Comparison of ENCODE assay signal across 9 cellular contexts in the genomic region with DNA sequence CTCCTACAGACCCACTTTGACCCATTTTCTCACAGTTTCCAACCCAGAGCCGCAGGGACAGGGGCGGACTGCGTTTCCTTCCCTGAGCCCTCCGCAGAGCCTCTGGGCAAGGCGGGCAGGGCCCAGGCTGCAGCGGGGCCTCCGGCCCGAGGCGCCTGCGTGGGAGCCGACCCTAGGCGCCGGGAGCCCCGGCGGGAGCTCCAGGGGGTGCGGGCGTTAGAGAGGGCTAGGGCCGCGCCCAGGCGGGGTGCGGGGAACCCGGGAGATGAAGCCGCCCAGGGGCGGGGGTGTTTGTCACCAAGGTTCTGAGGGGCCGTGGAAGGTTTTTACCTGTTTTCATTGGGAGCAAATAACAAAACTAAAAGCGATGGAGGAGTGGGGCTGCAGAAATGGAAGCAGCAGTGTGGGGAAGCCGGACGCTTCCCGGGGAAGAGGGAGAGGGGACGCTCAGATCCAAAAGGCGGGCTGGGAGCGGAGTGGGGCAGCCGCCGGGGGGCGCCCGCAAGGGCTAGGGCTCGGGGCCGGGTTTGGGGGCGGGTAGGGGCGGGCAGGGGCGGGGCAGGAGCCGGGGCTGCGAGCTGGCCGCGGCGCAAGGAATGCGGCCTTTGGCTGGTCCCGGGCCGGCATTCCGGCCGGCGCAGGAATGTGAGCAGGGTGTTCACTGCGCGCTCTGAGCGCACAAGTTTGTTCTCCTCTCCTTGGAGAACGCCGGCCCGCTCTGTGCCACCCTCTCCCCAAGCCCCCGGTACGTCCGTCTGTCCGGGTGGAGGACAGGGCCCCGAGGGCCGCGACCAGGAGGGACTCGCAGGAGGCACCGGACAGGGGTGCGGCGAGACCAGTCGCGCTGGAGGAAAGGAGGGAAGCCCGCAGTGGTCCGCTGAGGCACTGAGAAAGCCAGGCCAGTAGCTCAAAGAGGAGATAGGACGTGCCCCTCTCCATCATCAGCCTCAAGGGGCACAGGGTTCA.
A peak's percentile ranks its signal among the peaks of the same experiment; 100 is the strongest.
DNase-seq lines count a peak whose midpoint lies in the region; ATAC-seq and TF ChIP-seq lines count a peak whose summit lies in the region.
"Had no signal": no experiment of that assay in that cellular context is flagged by ENCODE, and none has a peak within 500 bp of the region (broad histone marks: within the 10 kb centered on the region; RNA-seq: fewer than 3 reads in every experiment).

No MANE protein-coding gene starts in this region.

- H3K27ac Mint-ChIP-seq in activated naive CD8-positive, alpha-beta T cell, result no peak overlapping the region
- H3K27ac Mint-ChIP-seq in progenitor cell of endocrine pancreas, result peak overlapping the region; percentile 87

- H3K36me3 ChIP-seq in cardiac muscle cell, result no peaks in the 10 kb centered on the region

- H3K36me3 Mint-ChIP-seq in activated naive CD8-positive, alpha-beta T cell, result no peaks in the 10 kb centered on the region
- H3K36me3 Mint-ChIP-seq in progenitor cell of endocrine pancreas (ENCODE audit: insufficient read depth), result no peaks in the 10 kb centered on the region

- H3K4me1 ChIP-seq in cardiac muscle cell (ENCODE audit: low read depth), result peaks cover 4% of the 10 kb centered on the region

- H3K27ac ChIP-seq in cardiac muscle cell, result peak overlapping the region; percentile 80
- H3K27ac ChIP-seq: HL-60 had no signal

- no peaks in the 10 kb centered on the region for H3K9me3 ChIP-seq in cardiac muscle cell (ENCODE audit: low read depth)

- H3K9me3 Mint-ChIP-seq in activated naive CD8-positive, alpha-beta T cell (ENCODE audit: low read depth), result no peaks in the 10 kb centered on the region
- peaks cover 1% of the 10 kb centered on the region for H3K9me3 Mint-ChIP-seq in progenitor cell of endocrine pancreas (ENCODE audit: low read depth)

- no peaks in the 10 kb centered on the region for H3K27me3 ChIP-seq in cardiac muscle cell

- DNase-seq in cardiac muscle cell (ENCODE audit: low read depth in 1 of 2, low spot score in 1 of 2) (peak; percentile 86 to 89), progenitor cell of endocrine pancreas (ENCODE audit: low spot score, unreplicated experiment) (peak; percentile 65), NCI-H446 (lab: John Stamatoyannopoulos, UW) (no peak), NCI-H1694 treated with DMSO at 0.1 percent for 48 hours (lab: John Stamatoyannopoulos, UW) (no peak), NCI-H187 treated with DMSO at 0.1 percent for 48 hours (lab: John Stamatoyannopoulos, UW) (no peak)

- TF ChIP-seq CTCF in GM12875 (IDR thresholded peaks at IDR 0.05; ENCODE audit: borderline replicate concordance, insufficient read depth, low read depth, low read length) (peak; percentile 9; the same call in 1 of the 2 replicates), cardiac muscle cell (IDR thresholded peaks at IDR 0.05; ENCODE audit: low read depth, low read length) (peak; percentile 36), progenitor cell of endocrine pancreas (IDR thresholded peaks at IDR 0.05; ENCODE audit: unreplicated experiment) (peak; percentile 62)

- H3K4me1 Mint-ChIP-seq in activated naive CD8-positive, alpha-beta T cell (ENCODE audit: low read depth), result peaks cover 2% of the 10 kb centered on the region
- peaks cover 20% of the 10 kb centered on the region for H3K4me1 Mint-ChIP-seq in progenitor cell of endocrine pancreas (ENCODE audit: low read depth)

- H3K4me3 Mint-ChIP-seq in activated naive CD8-positive, alpha-beta T cell, result peak overlapping the region; percentile 44
- peak overlapping the region; percentile 55 for H3K4me3 Mint-ChIP-seq in progenitor cell of endocrine pancreas (ENCODE audit: low read depth)

- no peak for ATAC-seq in HG02973 (IDR thresholded peaks at IDR 0.05; ENCODE audit: unreplicated experiment)

- no peak overlapping the region for H3K4me3 ChIP-seq in GM12875 (ENCODE audit: low read depth, low read length)
- peak overlapping the region; percentile 7 for H3K4me3 ChIP-seq in cardiac muscle cell

- peaks cover 20% of the 10 kb centered on the region for H3K27me3 Mint-ChIP-seq in activated naive CD8-positive, alpha-beta T cell
- peaks cover 9% of the 10 kb centered on the region for H3K27me3 Mint-ChIP-seq in progenitor cell of endocrine pancreas

Comparison
In these comparisons a context has a peak if more than half of its experiments do, and no peak if none do; other contexts are left out.
1. CTCF ChIP-seq: peak in every context shown above with its lines; median percentile 62 in progenitor cell of endocrine pancreas; 36 in cardiac muscle cell; 9 in GM12875.
2. DNase-seq: peak in cardiac muscle cell (2 of 2) and progenitor cell of endocrine pancreas (single experiment); none in NCI-H446 (0 of 2), NCI-H1694 treated with DMSO at 0.1 percent for 48 hours (single experiment) and NCI-H187 treated with DMSO at 0.1 percent for 48 hours (single experiment).